Comparison of ENCODE assay signal across 29 cellular contexts in the genomic region with DNA sequence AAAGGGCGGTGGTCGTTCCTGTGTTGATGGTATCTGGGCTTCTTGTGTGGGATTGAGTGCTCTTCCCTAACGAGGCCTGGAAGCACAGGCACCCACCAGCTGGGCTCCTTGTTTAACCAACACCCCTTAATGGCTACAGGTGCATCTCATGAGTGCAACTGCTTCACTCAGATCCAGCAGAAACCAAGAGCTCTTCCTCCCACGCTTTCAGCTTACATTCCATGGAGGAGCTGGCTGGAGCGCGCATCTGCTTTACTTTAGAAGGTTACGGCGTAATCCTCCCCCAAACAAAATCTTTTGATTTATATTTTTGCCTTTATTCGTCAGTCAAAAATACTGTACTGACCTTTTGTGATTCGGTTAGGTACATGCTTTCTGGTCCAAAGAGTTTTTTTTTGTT.
"Had no signal": no experiment of that assay in that cellular context is flagged by ENCODE, and none has a peak within 500 bp of the region (broad histone marks: within the 10 kb centered on the region; RNA-seq: fewer than 3 reads in every experiment).

No MANE protein-coding gene starts in this region.

- H3K27me3 ChIP-seq: hepatocyte, left lung, pancreas, stomach, testis, thyroid gland, transverse colon, upper lobe of left lung, vagina had no signal

- H3K4me1 Mint-ChIP-seq: naive B cell; natural killer cell; stimulated activated naive B cell treated with anti-CD40 and anti-IgM and Interleukin-4, amounts not matched to agents 10 μg/mL and 1 μg/mL and 100 μg/mL, for 72 hours had no signal

- H2AFZ ChIP-seq: hepatocyte had no signal

- H3K9me3 Mint-ChIP-seq: natural killer cell; stimulated activated naive B cell treated with anti-CD40 and anti-IgM and Interleukin-4, amounts not matched to agents 10 μg/mL and 1 μg/mL and 100 μg/mL, for 72 hours had no signal

- H3K27ac ChIP-seq: hepatocyte, left lung, lower lobe of right lung, pancreas, prostate gland, skin epidermis, stomach, testis, thyroid gland, transverse colon, upper lobe of left lung, vagina had no signal

- H3K79me2 ChIP-seq: hepatocyte had no signal

- H3K27me3 Mint-ChIP-seq: stimulated activated naive B cell treated with anti-CD40 and anti-IgM and Interleukin-4, amounts not matched to agents 10 μg/mL and 1 μg/mL and 100 μg/mL, for 72 hours had no signal

- H3K4me2 ChIP-seq: hepatocyte had no signal

- ATAC-seq: left cardiac atrium; left lung; lower lobe of right lung; natural killer cell; pancreas; right cardiac atrium; sciatic nerve; stimulated activated naive B cell treated with anti-CD40 and anti-IgM and Interleukin-4, amounts not matched to agents 10 μg/mL and 1 μg/mL and 100 μg/mL, for 72 hours; stimulated activated naive CD8-positive, alpha-beta T cell treated with anti-CD3 and anti-CD28 coated beads, Interleukin-15, Interleukin-2, amounts not matched to agents 100 U/mL and 50 U/mL, for 24 hours had no signal

- H3K4me3 Mint-ChIP-seq: naive B cell; natural killer cell; stimulated activated naive B cell treated with anti-CD40 and anti-IgM and Interleukin-4, amounts not matched to agents 10 μg/mL and 1 μg/mL and 100 μg/mL, for 72 hours had no signal

- H3K9me3 ChIP-seq: left lung, lower lobe of right lung, pancreas, prostate gland, stomach, testis, thyroid gland, transverse colon, upper lobe of left lung, vagina had no signal

- H3K4me3 ChIP-seq: hepatocyte, left lung, lower lobe of right lung, pancreas, prostate gland, skin epidermis, stomach, testis, thyroid gland, transverse colon, upper lobe of left lung, vagina had no signal

- H3K27ac Mint-ChIP-seq: naive B cell; natural killer cell; stimulated activated naive B cell treated with anti-CD40 and anti-IgM and Interleukin-4, amounts not matched to agents 10 μg/mL and 1 μg/mL and 100 μg/mL, for 72 hours had no signal

- H3K36me3 Mint-ChIP-seq: naive B cell; natural killer cell; stimulated activated naive B cell treated with anti-CD40 and anti-IgM and Interleukin-4, amounts not matched to agents 10 μg/mL and 1 μg/mL and 100 μg/mL, for 72 hours had no signal

- H3K36me3 ChIP-seq: left lung, lower lobe of right lung, pancreas, prostate gland, stomach, thyroid gland, transverse colon, upper lobe of left lung, vagina had no signal

- H3K4me1 ChIP-seq: left lung, lower lobe of right lung, pancreas, prostate gland, testis, thyroid gland, transverse colon, upper lobe of left lung had no signal

- FAIRE-seq: pancreas had no signal

- DNase-seq: islet precursor cell; left cardiac atrium; left lung; lower lobe of right lung; mammary epithelial cell; mesenchymal stem cell; naive B cell; natural killer cell; nucleus accumbens; pancreas; posterior cingulate gyrus; retina; right cardiac atrium; stimulated activated CD4-positive, alpha-beta T cell treated with anti-CD3 and anti-CD28 coated beads, Interleukin-12 subunit alpha, Interleukin-12 subunit beta, amount 100 ng/mL, for 4 hours; stimulated activated CD4-positive, alpha-beta T cell treated with anti-CD3 and anti-CD28 coated beads, Interleukin-15, amount 100 ng/mL, for 24 hours; stimulated activated CD4-positive, alpha-beta T cell treated with anti-CD3 and anti-CD28 coated beads, Interleukin-2, amount 100 ng/mL, for 24 hours; stimulated activated CD4-positive, alpha-beta T cell treated with anti-CD3 and anti-CD28 coated beads, Interleukin-4, amount 100 ng/mL, for 1 hour; stimulated activated naive B cell treated with anti-CD40 and anti-IgM and Interleukin-4, amounts not matched to agents 10 μg/mL and 1 μg/mL and 100 μg/mL, for 72 hours; stimulated activated naive CD8-positive, alpha-beta T cell treated with anti-CD3 and anti-CD28 coated beads, Interleukin-15, Interleukin-2, amounts not matched to agents 100 U/mL and 50 U/mL, for 24 hours; stomach; testis; thyroid gland; transverse colon; upper lobe of left lung had no signal
